Comparison of ENCODE assay signal across 1 cellular context in the genomic region with DNA sequence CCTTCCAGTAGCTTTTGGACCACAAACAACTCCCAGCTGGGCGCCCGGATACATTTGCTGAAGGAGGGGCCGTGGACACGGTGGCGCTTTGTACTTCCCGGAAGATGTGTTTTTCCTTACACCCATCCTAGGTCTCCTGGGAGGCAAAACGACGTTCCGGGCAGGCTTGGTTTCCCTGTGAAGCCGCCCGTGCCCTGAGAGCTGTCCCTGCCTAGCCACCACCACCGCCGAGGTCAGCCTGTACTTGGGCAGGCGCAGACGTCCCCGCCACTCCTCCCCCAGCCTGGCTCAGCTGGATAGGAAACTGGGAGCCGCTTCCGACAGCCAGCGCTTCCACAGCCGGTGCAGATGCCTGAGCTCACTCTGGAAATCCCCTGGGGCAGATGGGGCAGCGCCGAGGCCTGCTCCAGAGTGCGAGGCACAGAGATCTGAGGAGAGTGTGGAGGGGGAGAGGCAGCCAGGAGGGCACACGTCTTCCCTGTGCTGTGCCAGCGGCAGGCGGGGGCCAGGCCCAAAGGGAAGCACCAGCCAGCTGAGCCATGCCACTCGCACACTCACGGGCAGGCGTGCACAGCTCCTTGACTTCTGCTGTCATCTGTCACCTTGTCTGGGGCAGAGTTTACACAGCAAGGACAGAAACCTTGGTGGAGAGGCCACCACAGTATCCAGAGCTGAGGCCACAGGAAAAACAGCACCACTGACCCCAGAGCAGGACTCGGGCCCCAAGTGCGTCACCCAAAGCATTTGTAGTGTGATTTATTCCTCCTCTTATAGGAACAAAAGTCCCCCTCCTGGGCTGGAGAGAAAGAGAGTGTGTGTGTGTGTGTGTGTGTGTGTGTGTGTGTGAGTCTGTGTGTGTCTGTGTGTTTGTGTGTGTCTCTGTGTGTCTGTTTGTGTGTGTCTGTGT.
A peak's percentile ranks its signal among the peaks of the same experiment; 100 is the strongest.
TF ChIP-seq lines count a peak whose summit lies in the region.

No MANE protein-coding gene starts in this region.

TF ChIP-seq in HepG2, 621 proteins besides CTCF, POLR2A, EP300 and RAD21 (continued from another document and continues in another):
- TF ChIP-seq, protein P1, sequence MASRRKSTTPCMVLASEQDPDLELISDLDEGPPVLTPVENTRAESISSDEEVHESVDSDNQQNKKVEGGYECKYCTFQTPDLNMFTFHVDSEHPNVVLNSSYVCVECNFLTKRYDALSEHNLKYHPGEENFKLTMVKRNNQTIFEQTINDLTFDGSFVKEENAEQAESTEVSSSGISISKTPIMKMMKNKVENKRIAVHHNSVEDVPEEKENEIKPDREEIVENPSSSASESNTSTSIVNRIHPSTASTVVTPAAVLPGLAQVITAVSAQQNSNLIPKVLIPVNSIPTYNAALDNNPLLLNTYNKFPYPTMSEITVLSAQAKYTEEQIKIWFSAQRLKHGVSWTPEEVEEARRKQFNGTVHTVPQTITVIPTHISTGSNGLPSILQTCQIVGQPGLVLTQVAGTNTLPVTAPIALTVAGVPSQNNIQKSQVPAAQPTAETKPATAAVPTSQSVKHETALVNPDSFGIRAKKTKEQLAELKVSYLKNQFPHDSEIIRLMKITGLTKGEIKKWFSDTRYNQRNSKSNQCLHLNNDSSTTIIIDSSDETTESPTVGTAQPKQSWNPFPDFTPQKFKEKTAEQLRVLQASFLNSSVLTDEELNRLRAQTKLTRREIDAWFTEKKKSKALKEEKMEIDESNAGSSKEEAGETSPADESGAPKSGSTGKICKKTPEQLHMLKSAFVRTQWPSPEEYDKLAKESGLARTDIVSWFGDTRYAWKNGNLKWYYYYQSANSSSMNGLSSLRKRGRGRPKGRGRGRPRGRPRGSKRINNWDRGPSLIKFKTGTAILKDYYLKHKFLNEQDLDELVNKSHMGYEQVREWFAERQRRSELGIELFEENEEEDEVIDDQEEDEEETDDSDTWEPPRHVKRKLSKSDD (CRISPR knock-in tag; IDR thresholded peaks at IDR 0.05; ENCODE audit: low read depth), result no peak; the same call in 1 of the 2 replicates
- 0 out of 2 replicates have a peak, but pooled peaks have one; percentile 10 for TF ChIP-seq NR2F2 (IDR thresholded peaks at IDR 0.05; ENCODE audit: borderline replicate concordance, low read depth)
- TF ChIP-seq MYC (CRISPR knock-in tag; IDR thresholded peaks at IDR 0.05; ENCODE audit: borderline replicate concordance), result peak; percentile 81; the same call in 1 of the 2 replicates
- TF ChIP-seq, protein P2, sequence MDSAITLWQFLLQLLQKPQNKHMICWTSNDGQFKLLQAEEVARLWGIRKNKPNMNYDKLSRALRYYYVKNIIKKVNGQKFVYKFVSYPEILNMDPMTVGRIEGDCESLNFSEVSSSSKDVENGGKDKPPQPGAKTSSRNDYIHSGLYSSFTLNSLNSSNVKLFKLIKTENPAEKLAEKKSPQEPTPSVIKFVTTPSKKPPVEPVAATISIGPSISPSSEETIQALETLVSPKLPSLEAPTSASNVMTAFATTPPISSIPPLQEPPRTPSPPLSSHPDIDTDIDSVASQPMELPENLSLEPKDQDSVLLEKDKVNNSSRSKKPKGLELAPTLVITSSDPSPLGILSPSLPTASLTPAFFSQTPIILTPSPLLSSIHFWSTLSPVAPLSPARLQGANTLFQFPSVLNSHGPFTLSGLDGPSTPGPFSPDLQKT (CRISPR knock-in tag; IDR thresholded peaks at IDR 0.05; ENCODE audit: borderline replicate concordance), result no peak
- TF ChIP-seq FOSL1 (CRISPR knock-in tag; IDR thresholded peaks at IDR 0.05; ENCODE audit: borderline replicate concordance), result no peak
- no peak for TF ChIP-seq NFIC (IDR thresholded peaks at IDR 0.05; ENCODE audit: low read length)
- TF ChIP-seq ZZZ3 (CRISPR knock-in tag; IDR thresholded peaks at IDR 0.05; ENCODE audit: borderline replicate concordance), result peak; percentile 73; the same call in 1 of the 2 replicates
- TF ChIP-seq ZNF782 (CRISPR knock-in tag; IDR thresholded peaks at IDR 0.05; ENCODE audit: borderline replicate concordance), result peak; percentile 87
- TF ChIP-seq U2AF1 (optimal IDR thresholded peaks at IDR 0.05; ENCODE audit: low read depth, low read length), result no peak
- TF ChIP-seq, protein P3, sequence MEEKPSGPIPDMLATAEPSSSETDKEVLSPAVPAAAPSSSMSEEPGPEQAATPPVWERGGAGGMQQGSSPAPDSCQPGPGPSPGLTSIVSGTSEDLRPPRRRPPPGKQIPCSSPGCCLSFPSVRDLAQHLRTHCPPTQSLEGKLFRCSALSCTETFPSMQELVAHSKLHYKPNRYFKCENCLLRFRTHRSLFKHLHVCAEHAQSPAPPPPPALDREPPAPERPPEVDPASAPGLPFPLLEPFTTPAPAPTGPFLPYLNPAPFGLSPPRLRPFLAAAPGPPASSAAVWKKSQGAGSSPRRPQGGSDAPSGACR (CRISPR knock-in tag; IDR thresholded peaks at IDR 0.05), result peak; percentile 97
- TF ChIP-seq ZNF530 (CRISPR knock-in tag; IDR thresholded peaks at IDR 0.05; ENCODE audit: low read depth), result no peak
- TF ChIP-seq, protein P4, sequence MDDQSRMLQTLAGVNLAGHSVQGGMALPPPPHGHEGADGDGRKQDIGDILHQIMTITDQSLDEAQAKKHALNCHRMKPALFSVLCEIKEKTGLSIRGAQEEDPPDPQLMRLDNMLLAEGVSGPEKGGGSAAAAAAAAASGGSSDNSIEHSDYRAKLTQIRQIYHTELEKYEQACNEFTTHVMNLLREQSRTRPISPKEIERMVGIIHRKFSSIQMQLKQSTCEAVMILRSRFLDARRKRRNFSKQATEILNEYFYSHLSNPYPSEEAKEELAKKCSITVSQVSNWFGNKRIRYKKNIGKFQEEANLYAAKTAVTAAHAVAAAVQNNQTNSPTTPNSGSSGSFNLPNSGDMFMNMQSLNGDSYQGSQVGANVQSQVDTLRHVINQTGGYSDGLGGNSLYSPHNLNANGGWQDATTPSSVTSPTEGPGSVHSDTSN (CRISPR knock-in tag; IDR thresholded peaks at IDR 0.05; ENCODE audit: borderline replicate concordance), result no peak
- peak; percentile 33; the same call in 1 of the 2 replicates for TF ChIP-seq HOXA3 (CRISPR knock-in tag; IDR thresholded peaks at IDR 0.05)
- TF ChIP-seq, protein P5, sequence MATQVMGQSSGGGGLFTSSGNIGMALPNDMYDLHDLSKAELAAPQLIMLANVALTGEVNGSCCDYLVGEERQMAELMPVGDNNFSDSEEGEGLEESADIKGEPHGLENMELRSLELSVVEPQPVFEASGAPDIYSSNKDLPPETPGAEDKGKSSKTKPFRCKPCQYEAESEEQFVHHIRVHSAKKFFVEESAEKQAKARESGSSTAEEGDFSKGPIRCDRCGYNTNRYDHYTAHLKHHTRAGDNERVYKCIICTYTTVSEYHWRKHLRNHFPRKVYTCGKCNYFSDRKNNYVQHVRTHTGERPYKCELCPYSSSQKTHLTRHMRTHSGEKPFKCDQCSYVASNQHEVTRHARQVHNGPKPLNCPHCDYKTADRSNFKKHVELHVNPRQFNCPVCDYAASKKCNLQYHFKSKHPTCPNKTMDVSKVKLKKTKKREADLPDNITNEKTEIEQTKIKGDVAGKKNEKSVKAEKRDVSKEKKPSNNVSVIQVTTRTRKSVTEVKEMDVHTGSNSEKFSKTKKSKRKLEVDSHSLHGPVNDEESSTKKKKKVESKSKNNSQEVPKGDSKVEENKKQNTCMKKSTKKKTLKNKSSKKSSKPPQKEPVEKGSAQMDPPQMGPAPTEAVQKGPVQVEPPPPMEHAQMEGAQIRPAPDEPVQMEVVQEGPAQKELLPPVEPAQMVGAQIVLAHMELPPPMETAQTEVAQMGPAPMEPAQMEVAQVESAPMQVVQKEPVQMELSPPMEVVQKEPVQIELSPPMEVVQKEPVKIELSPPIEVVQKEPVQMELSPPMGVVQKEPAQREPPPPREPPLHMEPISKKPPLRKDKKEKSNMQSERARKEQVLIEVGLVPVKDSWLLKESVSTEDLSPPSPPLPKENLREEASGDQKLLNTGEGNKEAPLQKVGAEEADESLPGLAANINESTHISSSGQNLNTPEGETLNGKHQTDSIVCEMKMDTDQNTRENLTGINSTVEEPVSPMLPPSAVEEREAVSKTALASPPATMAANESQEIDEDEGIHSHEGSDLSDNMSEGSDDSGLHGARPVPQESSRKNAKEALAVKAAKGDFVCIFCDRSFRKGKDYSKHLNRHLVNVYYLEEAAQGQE (IDR thresholded peaks at IDR 0.05; ENCODE audit: borderline replicate concordance in 1 of 2, low read depth in 1 of 2, low read length in 2 of 2), result no peak
- peak; percentile 46 for TF ChIP-seq ZMYM3 (CRISPR knock-in tag; IDR thresholded peaks at IDR 0.05)
- TF ChIP-seq IKZF4 (CRISPR knock-in tag; IDR thresholded peaks at IDR 0.05; ENCODE audit: borderline replicate concordance, low read depth, not compliant biosample characterization), result no peak
- TF ChIP-seq HNRNPLL (IDR thresholded peaks at IDR 0.05; ENCODE audit: low read depth, low read length, poor library complexity, severe bottlenecking), result peak; percentile 71
- 0 out of 2 replicates have a peak, but pooled peaks have one; percentile 29 for TF ChIP-seq POLR2AphosphoS5 (IDR thresholded peaks at IDR 0.05; ENCODE audit: low read depth, low read length)
- TF ChIP-seq, protein P6, sequence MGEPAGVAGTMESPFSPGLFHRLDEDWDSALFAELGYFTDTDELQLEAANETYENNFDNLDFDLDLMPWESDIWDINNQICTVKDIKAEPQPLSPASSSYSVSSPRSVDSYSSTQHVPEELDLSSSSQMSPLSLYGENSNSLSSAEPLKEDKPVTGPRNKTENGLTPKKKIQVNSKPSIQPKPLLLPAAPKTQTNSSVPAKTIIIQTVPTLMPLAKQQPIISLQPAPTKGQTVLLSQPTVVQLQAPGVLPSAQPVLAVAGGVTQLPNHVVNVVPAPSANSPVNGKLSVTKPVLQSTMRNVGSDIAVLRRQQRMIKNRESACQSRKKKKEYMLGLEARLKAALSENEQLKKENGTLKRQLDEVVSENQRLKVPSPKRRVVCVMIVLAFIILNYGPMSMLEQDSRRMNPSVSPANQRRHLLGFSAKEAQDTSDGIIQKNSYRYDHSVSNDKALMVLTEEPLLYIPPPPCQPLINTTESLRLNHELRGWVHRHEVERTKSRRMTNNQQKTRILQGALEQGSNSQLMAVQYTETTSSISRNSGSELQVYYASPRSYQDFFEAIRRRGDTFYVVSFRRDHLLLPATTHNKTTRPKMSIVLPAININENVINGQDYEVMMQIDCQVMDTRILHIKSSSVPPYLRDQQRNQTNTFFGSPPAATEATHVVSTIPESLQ (CRISPR knock-in tag; conservative IDR thresholded peaks at IDR 0.05), result no peak
- TF ChIP-seq ZNF12 (CRISPR knock-in tag; IDR thresholded peaks at IDR 0.05), result no peak
- TF ChIP-seq ZFX (CRISPR knock-in tag; IDR thresholded peaks at IDR 0.05; ENCODE audit: low read depth), result peak; percentile 90
- no peak for TF ChIP-seq IRX3 (CRISPR knock-in tag; IDR thresholded peaks at IDR 0.05; ENCODE audit: borderline replicate concordance, low read depth)
- no peak for TF ChIP-seq ZBTB7B (CRISPR knock-in tag; IDR thresholded peaks at IDR 0.05)
- peak; percentile 69 for TF ChIP-seq AGO2 (optimal IDR thresholded peaks at IDR 0.05; ENCODE audit: low read depth, low read length)
- TF ChIP-seq, protein P7, sequence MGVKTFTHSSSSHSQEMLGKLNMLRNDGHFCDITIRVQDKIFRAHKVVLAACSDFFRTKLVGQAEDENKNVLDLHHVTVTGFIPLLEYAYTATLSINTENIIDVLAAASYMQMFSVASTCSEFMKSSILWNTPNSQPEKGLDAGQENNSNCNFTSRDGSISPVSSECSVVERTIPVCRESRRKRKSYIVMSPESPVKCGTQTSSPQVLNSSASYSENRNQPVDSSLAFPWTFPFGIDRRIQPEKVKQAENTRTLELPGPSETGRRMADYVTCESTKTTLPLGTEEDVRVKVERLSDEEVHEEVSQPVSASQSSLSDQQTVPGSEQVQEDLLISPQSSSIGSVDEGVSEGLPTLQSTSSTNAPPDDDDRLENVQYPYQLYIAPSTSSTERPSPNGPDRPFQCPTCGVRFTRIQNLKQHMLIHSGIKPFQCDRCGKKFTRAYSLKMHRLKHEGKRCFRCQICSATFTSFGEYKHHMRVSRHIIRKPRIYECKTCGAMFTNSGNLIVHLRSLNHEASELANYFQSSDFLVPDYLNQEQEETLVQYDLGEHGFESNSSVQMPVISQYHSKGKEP (CRISPR knock-in tag; IDR thresholded peaks at IDR 0.05), result no peak
- peak; percentile 42; the same call in 1 of the 2 replicates for TF ChIP-seq CBX5 (CRISPR knock-in tag; IDR thresholded peaks at IDR 0.05; ENCODE audit: borderline replicate concordance)
- TF ChIP-seq SOX5 (CRISPR knock-in tag; IDR thresholded peaks at IDR 0.05; ENCODE audit: borderline replicate concordance), result peak; percentile 39; the same call in 1 of the 2 replicates
- no peak for TF ChIP-seq ZNF337 (CRISPR knock-in tag; IDR thresholded peaks at IDR 0.05; ENCODE audit: borderline replicate concordance, low read depth)
- peak; percentile 36; the same call in 1 of the 2 replicates for TF ChIP-seq ZNF205 (CRISPR knock-in tag; IDR thresholded peaks at IDR 0.05)
- TF ChIP-seq, protein P8, sequence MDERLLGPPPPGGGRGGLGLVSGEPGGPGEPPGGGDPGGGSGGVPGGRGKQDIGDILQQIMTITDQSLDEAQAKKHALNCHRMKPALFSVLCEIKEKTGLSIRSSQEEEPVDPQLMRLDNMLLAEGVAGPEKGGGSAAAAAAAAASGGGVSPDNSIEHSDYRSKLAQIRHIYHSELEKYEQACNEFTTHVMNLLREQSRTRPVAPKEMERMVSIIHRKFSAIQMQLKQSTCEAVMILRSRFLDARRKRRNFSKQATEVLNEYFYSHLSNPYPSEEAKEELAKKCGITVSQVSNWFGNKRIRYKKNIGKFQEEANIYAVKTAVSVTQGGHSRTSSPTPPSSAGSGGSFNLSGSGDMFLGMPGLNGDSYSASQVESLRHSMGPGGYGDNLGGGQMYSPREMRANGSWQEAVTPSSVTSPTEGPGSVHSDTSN (CRISPR knock-in tag; IDR thresholded peaks at IDR 0.05), result no peak; the same call in 1 of the 2 replicates
- peak; percentile 44; the same call in 1 of the 2 replicates for TF ChIP-seq ZNF777 (CRISPR knock-in tag; IDR thresholded peaks at IDR 0.05)
- TF ChIP-seq, protein P9, sequence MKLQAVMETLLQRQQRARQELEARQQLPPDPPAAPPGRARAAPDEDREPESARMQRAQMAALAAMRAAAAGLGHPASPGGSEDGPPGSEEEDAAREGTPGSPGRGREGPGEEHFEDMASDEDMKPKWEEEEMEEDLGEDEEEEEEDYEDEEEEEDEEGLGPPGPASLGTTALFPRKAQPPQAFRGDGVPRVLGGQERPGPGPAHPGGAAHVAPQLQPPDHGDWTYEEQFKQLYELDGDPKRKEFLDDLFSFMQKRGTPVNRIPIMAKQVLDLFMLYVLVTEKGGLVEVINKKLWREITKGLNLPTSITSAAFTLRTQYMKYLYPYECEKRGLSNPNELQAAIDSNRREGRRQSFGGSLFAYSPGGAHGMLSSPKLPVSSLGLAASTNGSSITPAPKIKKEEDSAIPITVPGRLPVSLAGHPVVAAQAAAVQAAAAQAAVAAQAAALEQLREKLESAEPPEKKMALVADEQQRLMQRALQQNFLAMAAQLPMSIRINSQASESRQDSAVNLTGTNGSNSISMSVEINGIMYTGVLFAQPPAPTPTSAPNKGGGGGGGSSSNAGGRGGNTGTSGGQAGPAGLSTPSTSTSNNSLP (IDR thresholded peaks at IDR 0.05; ENCODE audit: low read depth, low read length), result no peak
- TF ChIP-seq, protein P10, sequence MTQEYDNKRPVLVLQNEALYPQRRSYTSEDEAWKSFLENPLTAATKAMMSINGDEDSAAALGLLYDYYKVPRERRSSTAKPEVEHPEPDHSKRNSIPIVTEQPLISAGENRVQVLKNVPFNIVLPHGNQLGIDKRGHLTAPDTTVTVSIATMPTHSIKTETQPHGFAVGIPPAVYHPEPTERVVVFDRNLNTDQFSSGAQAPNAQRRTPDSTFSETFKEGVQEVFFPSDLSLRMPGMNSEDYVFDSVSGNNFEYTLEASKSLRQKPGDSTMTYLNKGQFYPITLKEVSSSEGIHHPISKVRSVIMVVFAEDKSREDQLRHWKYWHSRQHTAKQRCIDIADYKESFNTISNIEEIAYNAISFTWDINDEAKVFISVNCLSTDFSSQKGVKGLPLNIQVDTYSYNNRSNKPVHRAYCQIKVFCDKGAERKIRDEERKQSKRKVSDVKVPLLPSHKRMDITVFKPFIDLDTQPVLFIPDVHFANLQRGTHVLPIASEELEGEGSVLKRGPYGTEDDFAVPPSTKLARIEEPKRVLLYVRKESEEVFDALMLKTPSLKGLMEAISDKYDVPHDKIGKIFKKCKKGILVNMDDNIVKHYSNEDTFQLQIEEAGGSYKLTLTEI (CRISPR knock-in tag; conservative IDR thresholded peaks at IDR 0.05), result no peak
- TF ChIP-seq SMAD1 (CRISPR knock-in tag; IDR thresholded peaks at IDR 0.05; ENCODE audit: borderline replicate concordance, low read depth), result peak; percentile 93; the same call in 1 of the 2 replicates
